In genomic region chr1:150981177-150981804, GRCh38 we compare ENCODE assay signal across 1 cellular context.
TF ChIP-seq lines count a peak whose summit lies in the region.

No MANE protein-coding gene starts in this region.

TF ChIP-seq in HEK293, 187 proteins besides CTCF, POLR2A, EP300 and RAD21 (continued from another document and continues in another):
- TF ChIP-seq ZNF211 (tag by site-specific recombination; IDR thresholded peaks at IDR 0.05; ENCODE audit: low read depth) (no peak), ZNF175 (tag by site-specific recombination; IDR thresholded peaks at IDR 0.05) (no peak), TCF7L2 (IDR thresholded peaks at IDR 0.05; ENCODE audit: borderline replicate concordance, low read depth, low read length) (no peak), ZNF785 (tag by site-specific recombination; IDR thresholded peaks at IDR 0.05) (no peak), ZNF544 (tag by site-specific recombination; IDR thresholded peaks at IDR 0.05) (no peak), ZBTB11 (tag by site-specific recombination; conservative IDR thresholded peaks at IDR 0.05; ENCODE audit: low read depth) (no peak), GLI4 (tag by site-specific recombination; IDR thresholded peaks at IDR 0.05) (no peak), BCL11A (tag by site-specific recombination; IDR thresholded peaks at IDR 0.05; ENCODE audit: low read depth) (no peak), ZNF621 (tag by site-specific recombination; IDR thresholded peaks at IDR 0.05) (no peak), KLF1 (tag by site-specific recombination; IDR thresholded peaks at IDR 0.05) (0 out of 2 replicates have a peak, but pooled peaks have one; percentile 26), ZNF311 (tag by site-specific recombination; IDR thresholded peaks at IDR 0.05; ENCODE audit: borderline replicate concordance) (no peak), OVOL3 (tag by site-specific recombination; IDR thresholded peaks at IDR 0.05) (no peak), ZSCAN4 (tag by site-specific recombination; IDR thresholded peaks at IDR 0.05) (0 out of 2 replicates have a peak, but pooled peaks have one; percentile 7), SALL2 (tag by site-specific recombination; IDR thresholded peaks at IDR 0.05; ENCODE audit: borderline replicate concordance) (no peak), HOXA7 (CRISPR knock-in tag; IDR thresholded peaks at IDR 0.05; ENCODE audit: borderline replicate concordance) (no peak), ZBTB44 (tag by site-specific recombination; IDR thresholded peaks at IDR 0.05) (peak; percentile 94), PATZ1 (tag by site-specific recombination; IDR thresholded peaks at IDR 0.05) (peak; percentile 53), KLF17 (tag by site-specific recombination; IDR thresholded peaks at IDR 0.05) (no peak), RBAK (tag by site-specific recombination; IDR thresholded peaks at IDR 0.05) (no peak), TRIM28 (IDR thresholded peaks at IDR 0.05; ENCODE audit: borderline replicate concordance, low read length) (no peak), ZNF488 (tag by site-specific recombination; IDR thresholded peaks at IDR 0.05) (no peak), ZNF174 (tag by site-specific recombination; IDR thresholded peaks at IDR 0.05) (no peak), ZSCAN23 (tag by site-specific recombination; IDR thresholded peaks at IDR 0.05) (no peak), SCRT2 (tag by site-specific recombination; IDR thresholded peaks at IDR 0.05) (peak; percentile 88), ZFP3 (tag by site-specific recombination; IDR thresholded peaks at IDR 0.05; ENCODE audit: low read depth) (no peak), ZNF140 (tag by site-specific recombination; IDR thresholded peaks at IDR 0.05) (no peak), ZIC2 (tag by site-specific recombination; IDR thresholded peaks at IDR 0.05) (peak; percentile 93), INSM2 (tag by site-specific recombination; IDR thresholded peaks at IDR 0.05) (no peak), ZNF600 (tag by site-specific recombination; IDR thresholded peaks at IDR 0.05) (peak; percentile 41), ZNF274 (IDR thresholded peaks at IDR 0.05; ENCODE audit: low read length) (no peak), ZNF274 (tag by site-specific recombination; IDR thresholded peaks at IDR 0.05; ENCODE audit: borderline replicate concordance) (no peak), IKZF3 (tag by site-specific recombination; IDR thresholded peaks at IDR 0.05) (peak; percentile 67; the same call in 1 of the 2 replicates), ZNF555 (tag by site-specific recombination; conservative IDR thresholded peaks at IDR 0.05) (no peak), ZNF707 (tag by site-specific recombination; IDR thresholded peaks at IDR 0.05) (no peak), ZNF843 (tag by site-specific recombination; IDR thresholded peaks at IDR 0.05) (no peak), ZBTB8A (tag by site-specific recombination; IDR thresholded peaks at IDR 0.05) (peak; percentile 50; the same call in 1 of the 2 replicates), ZNF558 (tag by site-specific recombination; IDR thresholded peaks at IDR 0.05) (no peak), ZNF2 (tag by site-specific recombination; IDR thresholded peaks at IDR 0.05) (no peak), MZF1 (tag by site-specific recombination; IDR thresholded peaks at IDR 0.05; ENCODE audit: borderline replicate concordance) (no peak), ZNF341 (tag by site-specific recombination; IDR thresholded peaks at IDR 0.05; ENCODE audit: low read depth) (peak; percentile 55; the same call in 1 of the 2 replicates), KLF10 (tag by site-specific recombination; IDR thresholded peaks at IDR 0.05) (no peak)
- TF ChIP-seq, protein P1, sequence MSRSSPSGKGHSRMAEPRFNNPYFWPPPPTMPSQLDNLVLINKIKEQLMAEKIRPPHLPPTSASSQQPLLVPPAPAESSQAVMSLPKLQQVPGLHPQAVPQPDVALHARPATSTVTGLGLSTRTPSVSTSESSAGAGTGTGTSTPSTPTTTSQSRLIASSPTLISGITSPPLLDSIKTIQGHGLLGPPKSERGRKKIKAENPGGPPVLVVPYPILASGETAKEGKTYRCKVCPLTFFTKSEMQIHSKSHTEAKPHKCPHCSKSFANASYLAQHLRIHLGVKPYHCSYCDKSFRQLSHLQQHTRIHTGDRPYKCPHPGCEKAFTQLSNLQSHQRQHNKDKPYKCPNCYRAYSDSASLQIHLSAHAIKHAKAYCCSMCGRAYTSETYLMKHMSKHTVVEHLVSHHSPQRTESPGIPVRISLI (tag by site-specific recombination; IDR thresholded peaks at IDR 0.05): no peak
- TF ChIP-seq, protein P2, sequence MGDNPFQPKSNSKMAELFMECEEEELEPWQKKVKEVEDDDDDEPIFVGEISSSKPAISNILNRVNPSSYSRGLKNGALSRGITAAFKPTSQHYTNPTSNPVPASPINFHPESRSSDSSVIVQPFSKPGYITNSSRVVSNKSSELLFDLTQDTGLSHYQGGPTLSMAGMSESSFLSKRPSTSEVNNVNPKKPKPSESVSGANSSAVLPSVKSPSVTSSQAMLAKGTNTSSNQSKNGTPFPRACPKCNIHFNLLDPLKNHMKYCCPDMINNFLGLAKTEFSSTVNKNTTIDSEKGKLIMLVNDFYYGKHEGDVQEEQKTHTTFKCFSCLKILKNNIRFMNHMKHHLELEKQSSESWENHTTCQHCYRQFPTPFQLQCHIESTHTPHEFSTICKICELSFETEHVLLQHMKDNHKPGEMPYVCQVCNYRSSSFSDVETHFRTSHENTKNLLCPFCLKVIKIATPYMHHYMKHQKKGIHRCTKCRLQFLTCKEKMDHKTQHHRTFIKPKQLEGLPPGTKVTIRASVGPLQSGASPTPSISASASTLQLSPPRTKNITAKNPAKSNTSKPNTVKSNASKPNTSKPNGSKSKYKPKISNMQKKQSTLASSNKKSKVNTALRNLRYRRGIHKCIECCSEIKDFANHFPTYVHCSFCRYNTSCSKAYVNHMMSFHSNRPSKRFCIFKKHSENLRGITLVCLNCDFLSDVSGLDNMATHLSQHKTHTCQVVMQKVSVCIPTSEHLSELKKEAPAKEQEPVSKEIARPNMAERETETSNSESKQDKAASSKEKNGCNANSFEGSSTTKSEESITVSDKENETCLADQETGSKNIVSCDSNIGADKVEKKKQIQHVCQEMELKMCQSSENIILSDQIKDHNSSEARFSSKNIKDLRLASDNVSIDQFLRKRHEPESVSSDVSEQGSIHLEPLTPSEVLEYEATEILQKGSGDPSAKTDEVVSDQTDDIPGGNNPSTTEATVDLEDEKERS (tag by site-specific recombination; IDR thresholded peaks at IDR 0.05): no peak
- TF ChIP-seq, protein P3, sequence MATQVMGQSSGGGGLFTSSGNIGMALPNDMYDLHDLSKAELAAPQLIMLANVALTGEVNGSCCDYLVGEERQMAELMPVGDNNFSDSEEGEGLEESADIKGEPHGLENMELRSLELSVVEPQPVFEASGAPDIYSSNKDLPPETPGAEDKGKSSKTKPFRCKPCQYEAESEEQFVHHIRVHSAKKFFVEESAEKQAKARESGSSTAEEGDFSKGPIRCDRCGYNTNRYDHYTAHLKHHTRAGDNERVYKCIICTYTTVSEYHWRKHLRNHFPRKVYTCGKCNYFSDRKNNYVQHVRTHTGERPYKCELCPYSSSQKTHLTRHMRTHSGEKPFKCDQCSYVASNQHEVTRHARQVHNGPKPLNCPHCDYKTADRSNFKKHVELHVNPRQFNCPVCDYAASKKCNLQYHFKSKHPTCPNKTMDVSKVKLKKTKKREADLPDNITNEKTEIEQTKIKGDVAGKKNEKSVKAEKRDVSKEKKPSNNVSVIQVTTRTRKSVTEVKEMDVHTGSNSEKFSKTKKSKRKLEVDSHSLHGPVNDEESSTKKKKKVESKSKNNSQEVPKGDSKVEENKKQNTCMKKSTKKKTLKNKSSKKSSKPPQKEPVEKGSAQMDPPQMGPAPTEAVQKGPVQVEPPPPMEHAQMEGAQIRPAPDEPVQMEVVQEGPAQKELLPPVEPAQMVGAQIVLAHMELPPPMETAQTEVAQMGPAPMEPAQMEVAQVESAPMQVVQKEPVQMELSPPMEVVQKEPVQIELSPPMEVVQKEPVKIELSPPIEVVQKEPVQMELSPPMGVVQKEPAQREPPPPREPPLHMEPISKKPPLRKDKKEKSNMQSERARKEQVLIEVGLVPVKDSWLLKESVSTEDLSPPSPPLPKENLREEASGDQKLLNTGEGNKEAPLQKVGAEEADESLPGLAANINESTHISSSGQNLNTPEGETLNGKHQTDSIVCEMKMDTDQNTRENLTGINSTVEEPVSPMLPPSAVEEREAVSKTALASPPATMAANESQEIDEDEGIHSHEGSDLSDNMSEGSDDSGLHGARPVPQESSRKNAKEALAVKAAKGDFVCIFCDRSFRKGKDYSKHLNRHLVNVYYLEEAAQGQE (tag by site-specific recombination; IDR thresholded peaks at IDR 0.05): no peak
